Comparison of ENCODE assay signal across 1 cellular context in the genomic region with DNA sequence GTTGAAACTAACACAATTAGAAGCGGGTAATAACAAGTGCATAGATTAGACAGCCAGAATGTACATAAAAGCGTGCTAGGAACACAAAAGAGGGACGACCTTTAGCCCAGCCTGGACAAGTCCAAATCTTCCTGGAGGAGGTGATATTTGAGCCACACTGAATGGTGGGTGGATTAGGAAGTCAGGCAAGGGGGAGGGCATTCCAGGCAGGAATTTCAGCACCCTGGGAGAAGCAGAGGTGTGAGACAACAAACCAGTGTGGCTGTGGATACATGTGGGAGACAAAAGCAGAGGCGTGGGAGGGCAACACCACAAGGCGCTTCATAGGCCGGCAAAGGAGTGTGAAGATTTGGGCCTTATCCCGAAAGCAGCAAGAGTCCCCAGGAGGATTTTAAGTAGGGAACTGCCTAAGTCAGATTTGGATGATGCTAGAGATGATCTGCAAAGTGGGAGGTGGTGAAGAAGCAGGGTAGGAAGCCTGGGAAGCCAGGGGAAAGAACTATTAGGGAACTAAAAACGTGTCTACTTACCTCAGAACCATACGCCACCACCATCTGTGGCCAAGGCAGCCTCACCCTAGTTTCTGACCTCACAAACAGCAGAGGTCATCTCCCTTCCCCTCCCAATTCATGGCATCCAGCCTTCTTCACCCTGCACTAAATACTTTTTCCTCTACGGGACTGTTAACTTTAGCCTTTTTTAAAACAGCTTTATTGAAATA.
TF ChIP-seq lines count a peak whose summit lies in the region.

No MANE protein-coding gene starts in this region.

TF ChIP-seq in HepG2, 621 proteins besides CTCF, POLR2A, EP300 and RAD21 (continued from another document and continues in another):
- TF ChIP-seq, protein P1, sequence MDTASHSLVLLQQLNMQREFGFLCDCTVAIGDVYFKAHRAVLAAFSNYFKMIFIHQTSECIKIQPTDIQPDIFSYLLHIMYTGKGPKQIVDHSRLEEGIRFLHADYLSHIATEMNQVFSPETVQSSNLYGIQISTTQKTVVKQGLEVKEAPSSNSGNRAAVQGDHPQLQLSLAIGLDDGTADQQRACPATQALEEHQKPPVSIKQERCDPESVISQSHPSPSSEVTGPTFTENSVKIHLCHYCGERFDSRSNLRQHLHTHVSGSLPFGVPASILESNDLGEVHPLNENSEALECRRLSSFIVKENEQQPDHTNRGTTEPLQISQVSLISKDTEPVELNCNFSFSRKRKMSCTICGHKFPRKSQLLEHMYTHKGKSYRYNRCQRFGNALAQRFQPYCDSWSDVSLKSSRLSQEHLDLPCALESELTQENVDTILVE (CRISPR knock-in tag; IDR thresholded peaks at IDR 0.05) = no peak
- TF ChIP-seq SP140L (CRISPR knock-in tag; IDR thresholded peaks at IDR 0.05; ENCODE audit: borderline replicate concordance) = no peak
- TF ChIP-seq CBX5 (CRISPR knock-in tag; IDR thresholded peaks at IDR 0.05; ENCODE audit: borderline replicate concordance) = peak; percentile 60; the same call in 1 of the 2 replicates
- TF ChIP-seq ZNF432 (CRISPR knock-in tag; IDR thresholded peaks at IDR 0.05; ENCODE audit: borderline replicate concordance) = no peak
- TF ChIP-seq, protein P2, sequence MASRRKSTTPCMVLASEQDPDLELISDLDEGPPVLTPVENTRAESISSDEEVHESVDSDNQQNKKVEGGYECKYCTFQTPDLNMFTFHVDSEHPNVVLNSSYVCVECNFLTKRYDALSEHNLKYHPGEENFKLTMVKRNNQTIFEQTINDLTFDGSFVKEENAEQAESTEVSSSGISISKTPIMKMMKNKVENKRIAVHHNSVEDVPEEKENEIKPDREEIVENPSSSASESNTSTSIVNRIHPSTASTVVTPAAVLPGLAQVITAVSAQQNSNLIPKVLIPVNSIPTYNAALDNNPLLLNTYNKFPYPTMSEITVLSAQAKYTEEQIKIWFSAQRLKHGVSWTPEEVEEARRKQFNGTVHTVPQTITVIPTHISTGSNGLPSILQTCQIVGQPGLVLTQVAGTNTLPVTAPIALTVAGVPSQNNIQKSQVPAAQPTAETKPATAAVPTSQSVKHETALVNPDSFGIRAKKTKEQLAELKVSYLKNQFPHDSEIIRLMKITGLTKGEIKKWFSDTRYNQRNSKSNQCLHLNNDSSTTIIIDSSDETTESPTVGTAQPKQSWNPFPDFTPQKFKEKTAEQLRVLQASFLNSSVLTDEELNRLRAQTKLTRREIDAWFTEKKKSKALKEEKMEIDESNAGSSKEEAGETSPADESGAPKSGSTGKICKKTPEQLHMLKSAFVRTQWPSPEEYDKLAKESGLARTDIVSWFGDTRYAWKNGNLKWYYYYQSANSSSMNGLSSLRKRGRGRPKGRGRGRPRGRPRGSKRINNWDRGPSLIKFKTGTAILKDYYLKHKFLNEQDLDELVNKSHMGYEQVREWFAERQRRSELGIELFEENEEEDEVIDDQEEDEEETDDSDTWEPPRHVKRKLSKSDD (CRISPR knock-in tag; IDR thresholded peaks at IDR 0.05; ENCODE audit: low read depth) = no peak
- TF ChIP-seq RELA (CRISPR knock-in tag; IDR thresholded peaks at IDR 0.05) = 0 out of 2 replicates have a peak, but pooled peaks have one; percentile 50
- no peak for TF ChIP-seq CCAR2 (optimal IDR thresholded peaks at IDR 0.05; ENCODE audit: low read depth, low read length)
- TF ChIP-seq ZNF703 (CRISPR knock-in tag; IDR thresholded peaks at IDR 0.05; ENCODE audit: borderline replicate concordance) = no peak
- TF ChIP-seq, protein P3, sequence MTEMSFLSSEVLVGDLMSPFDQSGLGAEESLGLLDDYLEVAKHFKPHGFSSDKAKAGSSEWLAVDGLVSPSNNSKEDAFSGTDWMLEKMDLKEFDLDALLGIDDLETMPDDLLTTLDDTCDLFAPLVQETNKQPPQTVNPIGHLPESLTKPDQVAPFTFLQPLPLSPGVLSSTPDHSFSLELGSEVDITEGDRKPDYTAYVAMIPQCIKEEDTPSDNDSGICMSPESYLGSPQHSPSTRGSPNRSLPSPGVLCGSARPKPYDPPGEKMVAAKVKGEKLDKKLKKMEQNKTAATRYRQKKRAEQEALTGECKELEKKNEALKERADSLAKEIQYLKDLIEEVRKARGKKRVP (CRISPR knock-in tag; IDR thresholded peaks at IDR 0.05) = peak in 1 of 2 experiments; percentile 52; a peak in 1 of 4 replicates
- peak; percentile 92 for TF ChIP-seq SIX4 (CRISPR knock-in tag; IDR thresholded peaks at IDR 0.05)
- TF ChIP-seq, protein P4, sequence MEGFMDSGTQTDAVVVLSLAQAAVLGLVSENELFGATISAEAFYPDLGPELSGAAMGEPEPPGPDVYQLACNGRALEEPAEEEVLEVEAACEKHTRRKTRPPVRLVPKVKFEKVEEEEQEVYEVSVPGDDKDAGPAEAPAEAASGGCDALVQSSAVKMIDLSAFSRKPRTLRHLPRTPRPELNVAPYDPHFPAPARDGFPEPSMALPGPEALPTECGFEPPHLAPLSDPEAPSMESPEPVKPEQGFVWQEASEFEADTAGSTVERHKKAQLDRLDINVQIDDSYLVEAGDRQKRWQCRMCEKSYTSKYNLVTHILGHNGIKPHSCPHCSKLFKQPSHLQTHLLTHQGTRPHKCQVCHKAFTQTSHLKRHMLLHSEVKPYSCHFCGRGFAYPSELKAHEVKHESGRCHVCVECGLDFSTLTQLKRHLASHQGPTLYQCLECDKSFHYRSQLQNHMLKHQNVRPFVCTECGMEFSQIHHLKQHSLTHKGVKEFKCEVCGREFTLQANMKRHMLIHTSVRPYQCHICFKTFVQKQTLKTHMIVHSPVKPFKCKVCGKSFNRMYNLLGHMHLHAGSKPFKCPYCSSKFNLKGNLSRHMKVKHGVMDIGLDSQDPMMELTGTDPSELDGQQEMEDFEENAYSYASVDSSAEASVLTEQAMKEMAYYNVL (CRISPR knock-in tag; IDR thresholded peaks at IDR 0.05; ENCODE audit: borderline replicate concordance) = peak; percentile 71; the same call in 1 of the 2 replicates
- TF ChIP-seq, protein P5, sequence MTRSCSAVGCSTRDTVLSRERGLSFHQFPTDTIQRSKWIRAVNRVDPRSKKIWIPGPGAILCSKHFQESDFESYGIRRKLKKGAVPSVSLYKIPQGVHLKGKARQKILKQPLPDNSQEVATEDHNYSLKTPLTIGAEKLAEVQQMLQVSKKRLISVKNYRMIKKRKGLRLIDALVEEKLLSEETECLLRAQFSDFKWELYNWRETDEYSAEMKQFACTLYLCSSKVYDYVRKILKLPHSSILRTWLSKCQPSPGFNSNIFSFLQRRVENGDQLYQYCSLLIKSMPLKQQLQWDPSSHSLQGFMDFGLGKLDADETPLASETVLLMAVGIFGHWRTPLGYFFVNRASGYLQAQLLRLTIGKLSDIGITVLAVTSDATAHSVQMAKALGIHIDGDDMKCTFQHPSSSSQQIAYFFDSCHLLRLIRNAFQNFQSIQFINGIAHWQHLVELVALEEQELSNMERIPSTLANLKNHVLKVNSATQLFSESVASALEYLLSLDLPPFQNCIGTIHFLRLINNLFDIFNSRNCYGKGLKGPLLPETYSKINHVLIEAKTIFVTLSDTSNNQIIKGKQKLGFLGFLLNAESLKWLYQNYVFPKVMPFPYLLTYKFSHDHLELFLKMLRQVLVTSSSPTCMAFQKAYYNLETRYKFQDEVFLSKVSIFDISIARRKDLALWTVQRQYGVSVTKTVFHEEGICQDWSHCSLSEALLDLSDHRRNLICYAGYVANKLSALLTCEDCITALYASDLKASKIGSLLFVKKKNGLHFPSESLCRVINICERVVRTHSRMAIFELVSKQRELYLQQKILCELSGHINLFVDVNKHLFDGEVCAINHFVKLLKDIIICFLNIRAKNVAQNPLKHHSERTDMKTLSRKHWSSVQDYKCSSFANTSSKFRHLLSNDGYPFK (CRISPR knock-in tag; IDR thresholded peaks at IDR 0.05; ENCODE audit: borderline replicate concordance) = peak; percentile 55; the same call in 1 of the 2 replicates
- TF ChIP-seq RARA (CRISPR knock-in tag; IDR thresholded peaks at IDR 0.05) = peak; percentile 67
- 0 out of 2 replicates have a peak, but pooled peaks have one; percentile 59 for TF ChIP-seq HMG20B (CRISPR knock-in tag; conservative IDR thresholded peaks at IDR 0.05)
- TF ChIP-seq, protein P6, sequence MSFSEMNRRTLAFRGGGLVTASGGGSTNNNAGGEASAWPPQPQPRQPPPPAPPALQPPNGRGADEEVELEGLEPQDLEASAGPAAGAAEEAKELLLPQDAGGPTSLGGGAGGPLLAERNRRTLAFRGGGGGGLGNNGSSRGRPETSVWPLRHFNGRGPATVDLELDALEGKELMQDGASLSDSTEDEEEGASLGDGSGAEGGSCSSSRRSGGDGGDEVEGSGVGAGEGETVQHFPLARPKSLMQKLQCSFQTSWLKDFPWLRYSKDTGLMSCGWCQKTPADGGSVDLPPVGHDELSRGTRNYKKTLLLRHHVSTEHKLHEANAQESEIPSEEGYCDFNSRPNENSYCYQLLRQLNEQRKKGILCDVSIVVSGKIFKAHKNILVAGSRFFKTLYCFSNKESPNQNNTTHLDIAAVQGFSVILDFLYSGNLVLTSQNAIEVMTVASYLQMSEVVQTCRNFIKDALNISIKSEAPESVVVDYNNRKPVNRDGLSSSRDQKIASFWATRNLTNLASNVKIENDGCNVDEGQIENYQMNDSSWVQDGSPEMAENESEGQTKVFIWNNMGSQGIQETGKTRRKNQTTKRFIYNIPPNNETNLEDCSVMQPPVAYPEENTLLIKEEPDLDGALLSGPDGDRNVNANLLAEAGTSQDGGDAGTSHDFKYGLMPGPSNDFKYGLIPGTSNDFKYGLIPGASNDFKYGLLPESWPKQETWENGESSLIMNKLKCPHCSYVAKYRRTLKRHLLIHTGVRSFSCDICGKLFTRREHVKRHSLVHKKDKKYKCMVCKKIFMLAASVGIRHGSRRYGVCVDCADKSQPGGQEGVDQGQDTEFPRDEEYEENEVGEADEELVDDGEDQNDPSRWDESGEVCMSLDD (CRISPR knock-in tag; IDR thresholded peaks at IDR 0.05; ENCODE audit: borderline replicate concordance) = no peak
- TF ChIP-seq ZFP62 (CRISPR knock-in tag; IDR thresholded peaks at IDR 0.05) = no peak
- no peak for TF ChIP-seq ATRX (CRISPR knock-in tag; IDR thresholded peaks at IDR 0.05; ENCODE audit: borderline replicate concordance)
- TF ChIP-seq KLF15 (CRISPR knock-in tag; IDR thresholded peaks at IDR 0.05; ENCODE audit: borderline replicate concordance) = peak; percentile 37; the same call in 1 of the 2 replicates
- TF ChIP-seq, protein P7, sequence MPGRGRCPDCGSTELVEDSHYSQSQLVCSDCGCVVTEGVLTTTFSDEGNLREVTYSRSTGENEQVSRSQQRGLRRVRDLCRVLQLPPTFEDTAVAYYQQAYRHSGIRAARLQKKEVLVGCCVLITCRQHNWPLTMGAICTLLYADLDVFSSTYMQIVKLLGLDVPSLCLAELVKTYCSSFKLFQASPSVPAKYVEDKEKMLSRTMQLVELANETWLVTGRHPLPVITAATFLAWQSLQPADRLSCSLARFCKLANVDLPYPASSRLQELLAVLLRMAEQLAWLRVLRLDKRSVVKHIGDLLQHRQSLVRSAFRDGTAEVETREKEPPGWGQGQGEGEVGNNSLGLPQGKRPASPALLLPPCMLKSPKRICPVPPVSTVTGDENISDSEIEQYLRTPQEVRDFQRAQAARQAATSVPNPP (CRISPR knock-in tag; IDR thresholded peaks at IDR 0.05) = no peak
- TF ChIP-seq ZNF382 (CRISPR knock-in tag; IDR thresholded peaks at IDR 0.05; ENCODE audit: borderline replicate concordance) = no peak
- peak; percentile 59; the same call in 1 of the 2 replicates for TF ChIP-seq JUNB (CRISPR knock-in tag; IDR thresholded peaks at IDR 0.05; ENCODE audit: borderline replicate concordance)
- peak; percentile 52; the same call in 1 of the 2 replicates for TF ChIP-seq ZBTB20 (CRISPR knock-in tag; IDR thresholded peaks at IDR 0.05; ENCODE audit: borderline replicate concordance, low read depth)
- TF ChIP-seq, protein P8, sequence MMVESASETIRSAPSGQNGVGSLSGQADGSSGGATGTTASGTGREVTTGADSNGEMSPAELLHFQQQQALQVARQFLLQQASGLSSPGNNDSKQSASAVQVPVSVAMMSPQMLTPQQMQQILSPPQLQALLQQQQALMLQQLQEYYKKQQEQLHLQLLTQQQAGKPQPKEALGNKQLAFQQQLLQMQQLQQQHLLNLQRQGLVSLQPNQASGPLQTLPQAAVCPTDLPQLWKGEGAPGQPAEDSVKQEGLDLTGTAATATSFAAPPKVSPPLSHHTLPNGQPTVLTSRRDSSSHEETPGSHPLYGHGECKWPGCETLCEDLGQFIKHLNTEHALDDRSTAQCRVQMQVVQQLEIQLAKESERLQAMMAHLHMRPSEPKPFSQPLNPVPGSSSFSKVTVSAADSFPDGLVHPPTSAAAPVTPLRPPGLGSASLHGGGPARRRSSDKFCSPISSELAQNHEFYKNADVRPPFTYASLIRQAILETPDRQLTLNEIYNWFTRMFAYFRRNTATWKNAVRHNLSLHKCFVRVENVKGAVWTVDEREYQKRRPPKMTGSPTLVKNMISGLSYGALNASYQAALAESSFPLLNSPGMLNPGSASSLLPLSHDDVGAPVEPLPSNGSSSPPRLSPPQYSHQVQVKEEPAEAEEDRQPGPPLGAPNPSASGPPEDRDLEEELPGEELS (CRISPR knock-in tag; IDR thresholded peaks at IDR 0.05) = peak; percentile 89
- TF ChIP-seq ISX (CRISPR knock-in tag; conservative IDR thresholded peaks at IDR 0.05) = no peak
- peak; percentile 72 for TF ChIP-seq MED1 (CRISPR knock-in tag; IDR thresholded peaks at IDR 0.05)
- TF ChIP-seq NR2C2 (CRISPR knock-in tag; IDR thresholded peaks at IDR 0.05; ENCODE audit: borderline replicate concordance) = peak; percentile 45; the same call in 1 of the 2 replicates
- TF ChIP-seq PITX1 (CRISPR knock-in tag; IDR thresholded peaks at IDR 0.05) = peak; percentile 97
- peak in 1 of 2 experiments; percentile 51; a peak in 1 of 4 replicates for TF ChIP-seq NR2F1 (CRISPR knock-in tag; IDR thresholded peaks at IDR 0.05)
- peak; percentile 50 for TF ChIP-seq SP4 (CRISPR knock-in tag; IDR thresholded peaks at IDR 0.05)
- TF ChIP-seq, protein P9, sequence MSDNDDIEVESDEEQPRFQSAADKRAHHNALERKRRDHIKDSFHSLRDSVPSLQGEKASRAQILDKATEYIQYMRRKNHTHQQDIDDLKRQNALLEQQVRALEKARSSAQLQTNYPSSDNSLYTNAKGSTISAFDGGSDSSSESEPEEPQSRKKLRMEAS (IDR thresholded peaks at IDR 0.05) = peak; percentile 82
- TF ChIP-seq ZNF251 (CRISPR knock-in tag; IDR thresholded peaks at IDR 0.05) = no peak
- TF ChIP-seq NONO (IDR thresholded peaks at IDR 0.05) = no peak
- peak; percentile 58; the same call in 1 of the 2 replicates for TF ChIP-seq NONO (CRISPR knock-in tag; conservative IDR thresholded peaks at IDR 0.05)
- TF ChIP-seq REPIN1 (CRISPR knock-in tag; IDR thresholded peaks at IDR 0.05; ENCODE audit: borderline replicate concordance, low read depth) = peak; percentile 59; the same call in 1 of the 2 replicates
- TF ChIP-seq ZNF569 (CRISPR knock-in tag; IDR thresholded peaks at IDR 0.05; ENCODE audit: borderline replicate concordance) = no peak
- 0 out of 2 replicates have a peak, but pooled peaks have one; percentile 16 for TF ChIP-seq ZNF652 (CRISPR knock-in tag; IDR thresholded peaks at IDR 0.05; ENCODE audit: borderline replicate concordance, low read depth)
- no peak for TF ChIP-seq ZNF607 (CRISPR knock-in tag; IDR thresholded peaks at IDR 0.05; ENCODE audit: borderline replicate concordance)
- 0 out of 2 replicates have a peak, but pooled peaks have one; percentile 45 for TF ChIP-seq MIER2 (CRISPR knock-in tag; IDR thresholded peaks at IDR 0.05)
- 0 out of 2 replicates have a peak, but pooled peaks have one; percentile 46 for TF ChIP-seq IRF2 (CRISPR knock-in tag; IDR thresholded peaks at IDR 0.05)
- TF ChIP-seq HDAC2 (CRISPR knock-in tag; IDR thresholded peaks at IDR 0.05) = peak; percentile 80; the same call in 1 of the 2 replicates
- no peak for TF ChIP-seq MBNL3 (CRISPR knock-in tag; conservative IDR thresholded peaks at IDR 0.05)
- TF ChIP-seq POGZ (CRISPR knock-in tag; IDR thresholded peaks at IDR 0.05) = peak; percentile 87
- TF ChIP-seq MYNN (CRISPR knock-in tag; IDR thresholded peaks at IDR 0.05; ENCODE audit: low read depth) = no peak
- no peak for TF ChIP-seq ZNF577 (CRISPR knock-in tag; IDR thresholded peaks at IDR 0.05; ENCODE audit: borderline replicate concordance, low read depth)
- TF ChIP-seq SALL2 (CRISPR knock-in tag; IDR thresholded peaks at IDR 0.05) = no peak
- no peak for TF ChIP-seq ZNF749 (CRISPR knock-in tag; IDR thresholded peaks at IDR 0.05; ENCODE audit: borderline replicate concordance)
- TF ChIP-seq ZNF335 (CRISPR knock-in tag; IDR thresholded peaks at IDR 0.05) = no peak
